In the genomic region with DNA sequence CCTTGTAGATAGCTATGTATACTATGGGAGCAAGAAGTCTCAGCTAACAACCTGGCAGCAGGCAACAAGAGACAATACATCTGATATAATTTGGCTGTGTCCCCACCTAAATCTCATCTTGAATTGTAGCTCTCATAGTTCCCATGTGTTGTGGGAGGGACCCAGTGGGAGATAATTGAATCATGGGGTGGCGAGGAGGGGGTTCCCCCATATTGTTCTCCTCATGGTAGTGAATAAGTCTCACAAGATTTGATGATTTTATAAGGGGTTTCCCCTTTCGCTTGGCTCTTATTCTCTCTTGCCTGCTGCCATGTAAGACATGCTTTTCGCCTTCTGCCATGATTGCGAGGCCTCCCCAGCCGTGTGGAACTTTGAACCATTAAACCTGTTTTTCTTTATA, we compare ENCODE assay signal across 23 cellular contexts. TPM values are rescaled to one million over a fixed set of nuclear protein-coding genes. Genes with fewer than 3 reads are reported as not detected.
"Had no signal": no experiment of that assay in that cellular context is flagged by ENCODE, and none has a peak within 500 bp of the region (broad histone marks: within the 10 kb centered on the region; RNA-seq: fewer than 3 reads in every experiment).

No MANE protein-coding gene starts in this region.

- H3K4me1 ChIP-seq: psoas muscle, right lobe of liver, testis had no signal

- H3K4me3 ChIP-seq: dorsolateral prefrontal cortex, heart left ventricle, lung, psoas muscle, right lobe of liver, testis, tibial nerve, upper lobe of right lung, vagina had no signal

- H3K9me3 Mint-ChIP-seq: naive B cell; nephron progenitor cell; stimulated activated naive B cell treated with anti-CD40 and anti-IgM and Interleukin-4, amounts not matched to agents 10 μg/mL and 1 μg/mL and 100 μg/mL, for 72 hours; stimulated activated naive CD8-positive, alpha-beta T cell treated with anti-CD3 and anti-CD28 coated beads, Interleukin-15, amount 100 ng/mL, for 72 hours had no signal

- H3K27me3 Mint-ChIP-seq: naive B cell; stimulated activated naive B cell treated with anti-CD40 and anti-IgM and Interleukin-4, amounts not matched to agents 10 μg/mL and 1 μg/mL and 100 μg/mL, for 72 hours; stimulated activated naive CD8-positive, alpha-beta T cell treated with anti-CD3 and anti-CD28 coated beads, Interleukin-15, amount 100 ng/mL, for 72 hours had no signal

- DNase-seq: cortex of kidney; dorsolateral prefrontal cortex; effector memory CD4-positive, alpha-beta T cell; heart left ventricle; hippocampal formation; left colon; left ventricle myocardium superior; mesendoderm; naive B cell; nephron progenitor cell; psoas muscle; retina; right lobe of liver; stimulated activated naive B cell treated with anti-CD40 and anti-IgM and Interleukin-4, amounts not matched to agents 10 μg/mL and 1 μg/mL and 100 μg/mL, for 72 hours; stimulated activated naive CD8-positive, alpha-beta T cell treated with anti-CD3 and anti-CD28 coated beads, Interleukin-15, amount 100 ng/mL, for 72 hours; testis; upper lobe of right lung had no signal

- H3K4me3 Mint-ChIP-seq: naive B cell; nephron progenitor cell; stimulated activated naive B cell treated with anti-CD40 and anti-IgM and Interleukin-4, amounts not matched to agents 10 μg/mL and 1 μg/mL and 100 μg/mL, for 72 hours had no signal

- H3K9me3 ChIP-seq: heart left ventricle, neutrophil, psoas muscle, right lobe of liver, testis, tibial nerve, upper lobe of right lung, vagina had no signal

- H3K27ac ChIP-seq: dorsolateral prefrontal cortex, heart left ventricle, neutrophil, psoas muscle, right lobe of liver, testis, tibial nerve, upper lobe of right lung, vagina had no signal

- H3K36me3 ChIP-seq: neutrophil, right lobe of liver, upper lobe of right lung, vagina had no signal

- H3K27me3 ChIP-seq: dorsolateral prefrontal cortex, heart left ventricle, neutrophil, right lobe of liver, testis, tibial nerve, upper lobe of right lung, vagina had no signal

- H3K27ac Mint-ChIP-seq: stimulated activated naive B cell treated with anti-CD40 and anti-IgM and Interleukin-4, amounts not matched to agents 10 μg/mL and 1 μg/mL and 100 μg/mL, for 72 hours; stimulated activated naive CD8-positive, alpha-beta T cell treated with anti-CD3 and anti-CD28 coated beads, Interleukin-15, amount 100 ng/mL, for 72 hours had no signal

RNA-seq across cellular contexts. Expression of gene DCDC1, which starts 6.3 kb away (rescaled TPM):
- total RNA-seq: esophagus mucosa, glomerular endothelial cell, left colon, left ventricle myocardium superior, psoas muscle, vagina had no signal
- polyA plus RNA-seq: psoas muscle had no signal
